1 cellular context compared by ENCODE assay signal in genomic region chr10:112804036-112804435, GRCh38.
TF ChIP-seq lines count a peak whose summit lies in the region.

No MANE protein-coding gene starts in this region.

TF ChIP-seq in WTC11, 78 proteins besides CTCF, POLR2A, EP300 and RAD21 (continued from another document):
- TF ChIP-seq, protein P1, sequence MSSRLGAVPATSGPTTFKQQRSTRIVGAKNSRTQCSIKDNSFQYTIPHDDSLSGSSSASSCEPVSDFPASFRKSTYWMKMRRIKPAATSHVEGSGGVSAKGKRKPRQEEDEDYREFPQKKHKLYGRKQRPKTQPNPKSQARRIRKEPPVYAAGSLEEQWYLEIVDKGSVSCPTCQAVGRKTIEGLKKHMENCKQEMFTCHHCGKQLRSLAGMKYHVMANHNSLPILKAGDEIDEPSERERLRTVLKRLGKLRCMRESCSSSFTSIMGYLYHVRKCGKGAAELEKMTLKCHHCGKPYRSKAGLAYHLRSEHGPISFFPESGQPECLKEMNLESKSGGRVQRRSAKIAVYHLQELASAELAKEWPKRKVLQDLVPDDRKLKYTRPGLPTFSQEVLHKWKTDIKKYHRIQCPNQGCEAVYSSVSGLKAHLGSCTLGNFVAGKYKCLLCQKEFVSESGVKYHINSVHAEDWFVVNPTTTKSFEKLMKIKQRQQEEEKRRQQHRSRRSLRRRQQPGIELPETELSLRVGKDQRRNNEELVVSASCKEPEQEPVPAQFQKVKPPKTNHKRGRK (CRISPR knock-in tag; IDR thresholded peaks at IDR 0.05; ENCODE audit: borderline replicate concordance): no peak
- no peak for TF ChIP-seq SP1 (CRISPR knock-in tag; conservative IDR thresholded peaks at IDR 0.05)
